Comparison of ENCODE assay signal across 10 cellular contexts in the genomic region with DNA sequence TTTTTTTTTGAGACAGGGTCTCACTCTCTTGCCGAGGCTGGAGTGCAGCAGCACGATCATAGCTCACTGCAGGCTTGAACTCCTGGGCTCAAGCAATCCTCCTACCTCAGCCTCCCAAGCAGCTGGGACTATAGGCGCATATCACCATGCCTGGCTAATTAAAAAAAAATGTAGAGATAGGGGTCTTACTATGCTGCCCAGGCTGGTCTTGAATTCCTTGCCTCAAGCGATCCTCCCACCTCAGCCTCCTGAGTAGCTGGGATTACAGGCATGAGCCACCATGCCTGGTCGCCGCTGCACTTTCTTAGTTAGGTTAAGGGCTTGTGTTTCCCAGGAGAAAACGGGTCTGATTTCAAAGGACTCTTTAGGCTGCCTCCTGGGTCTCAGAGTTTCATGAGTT. TPM values are rescaled to one million over a fixed set of nuclear protein-coding genes. Genes with fewer than 3 reads are reported as not detected.
A peak's percentile ranks its signal among the peaks of the same experiment; 100 is the strongest.
DNase-seq lines count a peak whose midpoint lies in the region; ATAC-seq and TF ChIP-seq lines count a peak whose summit lies in the region.
"Not testable (repeated sequence)": the region's sequence is repeated elsewhere in the genome, so short reads cannot be mapped to it uniquely, and the experiment has no call there.
"Had no signal": no experiment of that assay in that cellular context is flagged by ENCODE, and none has a peak within 500 bp of the region (broad histone marks: within the 10 kb centered on the region; RNA-seq: fewer than 3 reads in every experiment).

No MANE protein-coding gene starts in this region.

- H3K79me2 ChIP-seq in neural progenitor cell (ENCODE audit: low read depth) = not testable (repeated sequence)

- H3K4me1 Mint-ChIP-seq in CD4-positive, alpha-beta T cell (ENCODE audit: low read depth) = peaks cover 65% of the 10 kb centered on the region
- peaks cover 50% of the 10 kb centered on the region for H3K4me1 Mint-ChIP-seq in activated CD4-positive, alpha-beta T cell treated with anti-CD3 and anti-CD28 coated beads for 36 hours
- H3K4me1 Mint-ChIP-seq in activated T-cell treated with anti-CD3 and anti-CD28 coated beads, Interleukin-2, amount 50 U/mL, for 72 hours (ENCODE audit: low read depth) = peaks cover 47% of the 10 kb centered on the region
- H3K4me1 Mint-ChIP-seq in activated naive CD4-positive, alpha-beta T cell treated with anti-CD3 and anti-CD28 coated beads, Interleukin-2, amount 50 U/mL, for 24 hours = peaks cover 83% of the 10 kb centered on the region
- H3K4me1 Mint-ChIP-seq in central memory CD8-positive, alpha-beta T cell = peaks cover 44% of the 10 kb centered on the region
- H3K4me1 Mint-ChIP-seq in neural progenitor cell = peaks cover 31% of the 10 kb centered on the region
- H3K4me1 Mint-ChIP-seq in stimulated activated memory B cell treated with anti-CD40 and anti-IgM and Interleukin-4, amounts not matched to agents 10 μg/mL and 1 μg/mL and 100 μg/mL, for 72 hours = peaks cover 21% of the 10 kb centered on the region

- ATAC-seq in CD4-positive, alpha-beta T cell (ENCODE audit: poor library complexity); activated CD4-positive, alpha-beta T cell treated with anti-CD3 and anti-CD28 coated beads for 36 hours; activated T-cell treated with anti-CD3 and anti-CD28 coated beads, Interleukin-2, amount 50 U/mL, for 72 hours (replicated peaks in 1 of 2); central memory CD8-positive, alpha-beta T cell (replicated peaks; ENCODE audit: extremely low read depth, poor library complexity, severe bottlenecking); stimulated activated memory B cell treated with anti-CD40 and anti-IgM and Interleukin-4, amounts not matched to agents 10 μg/mL and 1 μg/mL and 100 μg/mL, for 72 hours: not testable (repeated sequence)

- H2AFZ ChIP-seq in neural progenitor cell (replicated peaks) = not testable (repeated sequence)

- not testable (repeated sequence) for H3K36me3 Mint-ChIP-seq in CD4-positive, alpha-beta T cell (ENCODE audit: low read depth); activated naive CD4-positive, alpha-beta T cell treated with anti-CD3 and anti-CD28 coated beads, Interleukin-2, amount 50 U/mL, for 24 hours; neural progenitor cell; stimulated activated memory B cell treated with anti-CD40 and anti-IgM and Interleukin-4, amounts not matched to agents 10 μg/mL and 1 μg/mL and 100 μg/mL, for 72 hours
- H3K36me3 Mint-ChIP-seq in activated CD4-positive, alpha-beta T cell treated with anti-CD3 and anti-CD28 coated beads for 36 hours (ENCODE audit: low read depth) = peaks cover 17% of the 10 kb centered on the region
- H3K36me3 Mint-ChIP-seq in activated T-cell treated with anti-CD3 and anti-CD28 coated beads, Interleukin-2, amount 50 U/mL, for 72 hours (ENCODE audit: insufficient read depth in 2 of 2) = peaks cover 8 to 14% of the 10 kb centered on the region in 2 donors
- H3K36me3 Mint-ChIP-seq in central memory CD8-positive, alpha-beta T cell (ENCODE audit: insufficient read depth) = peaks cover 10% of the 10 kb centered on the region

- not testable (repeated sequence) for H4K20me1 ChIP-seq in neural progenitor cell (ENCODE audit: low read depth)

- not testable (repeated sequence) for H3K9me3 Mint-ChIP-seq in CD4-positive, alpha-beta T cell; activated T-cell treated with anti-CD3 and anti-CD28 coated beads, Interleukin-2, amount 50 U/mL, for 72 hours; activated naive CD4-positive, alpha-beta T cell treated with anti-CD3 and anti-CD28 coated beads, Interleukin-2, amount 50 U/mL, for 24 hours; central memory CD8-positive, alpha-beta T cell; neural progenitor cell; stimulated activated memory B cell treated with anti-CD40 and anti-IgM and Interleukin-4, amounts not matched to agents 10 μg/mL and 1 μg/mL and 100 μg/mL, for 72 hours
- peaks cover 10% of the 10 kb centered on the region for H3K9me3 Mint-ChIP-seq in activated CD4-positive, alpha-beta T cell treated with anti-CD3 and anti-CD28 coated beads for 36 hours (ENCODE audit: low read depth)

- H3K4me1 ChIP-seq in neural progenitor cell = not testable (repeated sequence)

- not testable (repeated sequence) for H3K4me3 Mint-ChIP-seq in CD4-positive, alpha-beta T cell; activated CD4-positive, alpha-beta T cell treated with anti-CD3 and anti-CD28 coated beads for 36 hours; activated naive CD4-positive, alpha-beta T cell treated with anti-CD3 and anti-CD28 coated beads, Interleukin-2, amount 50 U/mL, for 24 hours; neural progenitor cell; stimulated activated memory B cell treated with anti-CD40 and anti-IgM and Interleukin-4, amounts not matched to agents 10 μg/mL and 1 μg/mL and 100 μg/mL, for 72 hours
- peak overlapping the region in 1 of 2 donors; percentile 12 for H3K4me3 Mint-ChIP-seq in activated T-cell treated with anti-CD3 and anti-CD28 coated beads, Interleukin-2, amount 50 U/mL, for 72 hours
- H3K4me3 Mint-ChIP-seq in central memory CD8-positive, alpha-beta T cell = peak overlapping the region; percentile 68

- CTCF ChIA-PET in CD4-positive, alpha-beta T cell (lab: Charles Lee) = interaction anchor here (0.7 to 5.7 kb wide), 8 partner anchors 17 to 123 kb away, joined by 4 to 72 read pairs (median 10); no protein-coding TSS in a partner anchor
- CTCF ChIA-PET in activated CD4-positive, alpha-beta T cell treated with anti-CD3 and anti-CD28 coated beads for 36 hours (lab: Charles Lee) = interaction anchor here (0.7 to 2.5 kb wide), 5 partner anchors 8 to 27 kb away, joined by 3 to 14 read pairs (median 6); no protein-coding TSS in a partner anchor

- H3K27me3 ChIP-seq in CD4-positive, alpha-beta T cell (ENCODE audit: control insufficient read depth, insufficient read depth, low read length); neural progenitor cell: not testable (repeated sequence)

- POLR2A ChIA-PET in CD4-positive, alpha-beta T cell (lab: Charles Lee) = interaction anchor here (1.0 to 2.7 kb wide), 10 partner anchors 18 to 75 kb away, joined by 3 to 43 read pairs (median 7); no protein-coding TSS in a partner anchor
- POLR2A ChIA-PET in activated CD4-positive, alpha-beta T cell treated with anti-CD3 and anti-CD28 coated beads for 36 hours (lab: Charles Lee) = interaction anchor here (0.7 to 1.4 kb wide), 2 partner anchors 29 to 34 kb away, joined by 3 to 7 read pairs; no protein-coding TSS in a partner anchor

- not testable (repeated sequence) for H3F3A ChIP-seq in neural progenitor cell (ENCODE audit: low read depth)

- not testable (repeated sequence) for H3K36me3 ChIP-seq in KOPT-K1 (ENCODE audit: insufficient read depth, low read length); neural progenitor cell

- not testable (repeated sequence) for TF ChIP-seq CTCF in CD4-positive, alpha-beta T cell (IDR thresholded peaks at IDR 0.05); neural progenitor cell (IDR thresholded peaks at IDR 0.05)

- H3K27ac ChIP-seq in CD4-positive, alpha-beta T cell (ENCODE audit: low read depth, low read length) = peak overlapping the region; percentile 33
- peak overlapping the region; percentile 65 for H3K27ac ChIP-seq in KOPT-K1 (ENCODE audit: low read depth, low read length, poor library complexity, severe bottlenecking)
- H3K27ac ChIP-seq in neural progenitor cell = not testable (repeated sequence)

- not testable (repeated sequence) for H3K9me3 ChIP-seq in CD4-positive, alpha-beta T cell (ENCODE audit: control insufficient read depth, low read length); KOPT-K1 (ENCODE audit: insufficient read depth, low read length, poor library complexity, severe bottlenecking); neural progenitor cell (ENCODE audit: low read depth)

- not testable (repeated sequence) for H3K4me2 ChIP-seq in neural progenitor cell

- not testable (repeated sequence) for H3K9ac ChIP-seq in neural progenitor cell

- not testable (repeated sequence) for H3K27me3 Mint-ChIP-seq in CD4-positive, alpha-beta T cell; activated CD4-positive, alpha-beta T cell treated with anti-CD3 and anti-CD28 coated beads for 36 hours; activated T-cell treated with anti-CD3 and anti-CD28 coated beads, Interleukin-2, amount 50 U/mL, for 72 hours (ENCODE audit: low read depth); activated naive CD4-positive, alpha-beta T cell treated with anti-CD3 and anti-CD28 coated beads, Interleukin-2, amount 50 U/mL, for 24 hours; central memory CD8-positive, alpha-beta T cell; stimulated activated memory B cell treated with anti-CD40 and anti-IgM and Interleukin-4, amounts not matched to agents 10 μg/mL and 1 μg/mL and 100 μg/mL, for 72 hours
- H3K27me3 Mint-ChIP-seq in neural progenitor cell (ENCODE audit: insufficient read depth, low read depth) = peaks cover 11% of the 10 kb centered on the region

- H3K27ac Mint-ChIP-seq in CD4-positive, alpha-beta T cell = peak overlapping the region; percentile 85
- peak overlapping the region; percentile 96 for H3K27ac Mint-ChIP-seq in activated CD4-positive, alpha-beta T cell treated with anti-CD3 and anti-CD28 coated beads for 36 hours
- H3K27ac Mint-ChIP-seq in activated T-cell treated with anti-CD3 and anti-CD28 coated beads, Interleukin-2, amount 50 U/mL, for 72 hours = peak overlapping the region; percentile 34
- peak overlapping the region; percentile 92 for H3K27ac Mint-ChIP-seq in activated naive CD4-positive, alpha-beta T cell treated with anti-CD3 and anti-CD28 coated beads, Interleukin-2, amount 50 U/mL, for 24 hours
- H3K27ac Mint-ChIP-seq in central memory CD8-positive, alpha-beta T cell (ENCODE audit: low read depth) = peak overlapping the region; percentile 96
- H3K27ac Mint-ChIP-seq in neural progenitor cell = peak overlapping the region; percentile 33
- peak overlapping the region; percentile 34 for H3K27ac Mint-ChIP-seq in stimulated activated memory B cell treated with anti-CD40 and anti-IgM and Interleukin-4, amounts not matched to agents 10 μg/mL and 1 μg/mL and 100 μg/mL, for 72 hours

- intact Hi-C loops in CD4-positive, alpha-beta T cell (cut with DNase I, micrococcal nuclease); activated CD4-positive, alpha-beta T cell treated with anti-CD3 and anti-CD28 coated beads for 36 hours (cut with DNase I, micrococcal nuclease): not testable (repeated sequence)

- H3K4me3 ChIP-seq in neural progenitor cell = not testable (repeated sequence)

- not testable (repeated sequence) for DNase-seq in CD4-positive, alpha-beta T cell; activated CD4-positive, alpha-beta T cell treated with anti-CD3 and anti-CD28 coated beads for 36 hours; activated T-cell treated with anti-CD3 and anti-CD28 coated beads, Interleukin-2, amount 50 U/mL, for 72 hours; central memory CD8-positive, alpha-beta T cell (ENCODE audit: low spot score in 2 of 2); neural progenitor cell (ENCODE audit: low spot score)

RNA-seq across cellular contexts. Expression of a gene that starts 52.3 kb away (rescaled TPM):
- total RNA-seq in CD4-positive, alpha-beta T cell = not detected
- not detected for total RNA-seq in activated CD4-positive, alpha-beta T cell treated with anti-CD3 and anti-CD28 coated beads for 36 hours
- not detected for total RNA-seq in activated T-cell treated with anti-CD3 and anti-CD28 coated beads, Interleukin-2, amount 50 U/mL, for 72 hours
- 0.67 and 2.5 TPM in 2 replicates for total RNA-seq in neural progenitor cell (ENCODE audit: low replicate concordance)
- total RNA-seq: Caco-2, NCI-H460 had no signal

Comparison
In these comparisons a context has a peak if more than half of its experiments do, and no peak if none do; other contexts are left out.
1. H3K27ac Mint-ChIP-seq: peak in every context shown above with its lines; median percentile 96 in activated CD4-positive, alpha-beta T cell treated with anti-CD3 and anti-CD28 coated beads for 36 hours; 96 in central memory CD8-positive, alpha-beta T cell; 92 in activated naive CD4-positive, alpha-beta T cell treated with anti-CD3 and anti-CD28 coated beads, Interleukin-2, amount 50 U/mL, for 24 hours; 85 in CD4-positive, alpha-beta T cell; 34 in activated T-cell treated with anti-CD3 and anti-CD28 coated beads, Interleukin-2, amount 50 U/mL, for 72 hours; 34 in stimulated activated memory B cell treated with anti-CD40 and anti-IgM and Interleukin-4, amounts not matched to agents 10 μg/mL and 1 μg/mL and 100 μg/mL, for 72 hours; 33 in neural progenitor cell.